8 cellular contexts compared by ENCODE assay signal in genomic region chr7:94656925-94657731, GRCh38. TPM values are rescaled to one million over a fixed set of nuclear protein-coding genes. Genes with fewer than 3 reads are reported as not detected.
DNase-seq lines count a peak whose midpoint lies in the region; ATAC-seq and TF ChIP-seq lines count a peak whose summit lies in the region.

No MANE protein-coding gene starts in this region.

- peaks cover 20% of the 10 kb centered on the region for H3K4me1 ChIP-seq in CD4-positive, CD25-positive, alpha-beta regulatory T cell (ENCODE audit: control insufficient read depth, insufficient read depth, low read length, poor library complexity, severe bottlenecking)
- H3K4me1 ChIP-seq in aorta (ENCODE audit: control insufficient read depth in 1 of 2, insufficient read depth in 2 of 2, low read length in 2 of 2): no peaks in the 10 kb centered on the region

- peaks cover 27% of the 10 kb centered on the region for H3K27me3 ChIP-seq in CD4-positive, CD25-positive, alpha-beta regulatory T cell (ENCODE audit: control insufficient read depth, insufficient read depth, low read length)
- no peaks in the 10 kb centered on the region for H3K27me3 ChIP-seq in aorta (ENCODE audit: control insufficient read depth in 1 of 2, insufficient read depth in 2 of 2, low read length in 1 of 2)

- peak overlapping the region; percentile 84 to 94 (median 90) for H3K4me3 Mint-ChIP-seq in CD4-positive, CD25-positive, alpha-beta regulatory T cell
- H3K4me3 Mint-ChIP-seq in effector memory CD8-positive, alpha-beta T cell: peak overlapping the region; percentile 82 to 84
- peak overlapping the region; percentile 85 to 96 (median 90) for H3K4me3 Mint-ChIP-seq in naive B cell

- H3K9me3 ChIP-seq in CD4-positive, CD25-positive, alpha-beta regulatory T cell (ENCODE audit: control insufficient read depth in 2 of 2, low read length in 2 of 2): no peaks in the 10 kb centered on the region
- H3K9me3 ChIP-seq in aorta (ENCODE audit: control insufficient read depth, low read length): no peaks in the 10 kb centered on the region

- peaks cover 28% of the 10 kb centered on the region for H3K27me3 Mint-ChIP-seq in CD4-positive, CD25-positive, alpha-beta regulatory T cell
- H3K27me3 Mint-ChIP-seq in effector memory CD8-positive, alpha-beta T cell: peaks cover 9 to 16% of the 10 kb centered on the region in 2 donors
- peaks cover 0 to 21% (median 3%) of the 10 kb centered on the region in 3 donors for H3K27me3 Mint-ChIP-seq in naive B cell

- H3K4me1 Mint-ChIP-seq in CD4-positive, CD25-positive, alpha-beta regulatory T cell: peaks cover 0 to 24% (median 12%) of the 10 kb centered on the region in 4 donors
- peaks cover 4 to 14% of the 10 kb centered on the region in 2 donors for H3K4me1 Mint-ChIP-seq in effector memory CD8-positive, alpha-beta T cell (ENCODE audit: low read depth in 2 of 2)
- H3K4me1 Mint-ChIP-seq in naive B cell: peaks cover 6 to 25% (median 9%) of the 10 kb centered on the region in 3 donors

- ATAC-seq in CD4-positive, CD25-positive, alpha-beta regulatory T cell (ENCODE audit: low read depth in 2 of 2): no peak
- no peak for ATAC-seq in effector memory CD8-positive, alpha-beta T cell (replicated peaks)
- ATAC-seq in naive B cell (ENCODE audit: low read depth in 2 of 2) (no peak), aorta (ENCODE audit: low FRiP score) (no peak), GM21576 (IDR thresholded peaks at IDR 0.05; ENCODE audit: unreplicated experiment) (no peak)

- no peak for TF ChIP-seq CTCF in WI38 (IDR thresholded peaks at IDR 0.05; ENCODE audit: low read depth, low read length)
- TF ChIP-seq CTCF in GM13976 (IDR thresholded peaks at IDR 0.05; ENCODE audit: borderline replicate concordance, control extremely low read depth, extremely low read depth, insufficient read depth, missing control alignments): no peak

- no peaks in the 10 kb centered on the region for H3K36me3 ChIP-seq in CD4-positive, CD25-positive, alpha-beta regulatory T cell (ENCODE audit: control insufficient read depth, insufficient read depth, low read length)
- no peaks in the 10 kb centered on the region for H3K36me3 ChIP-seq in aorta (ENCODE audit: control insufficient read depth in 1 of 2, insufficient read depth in 2 of 2, low read length in 1 of 2)

- peaks cover 0 to 2% (median 0%) of the 10 kb centered on the region in 7 donors for H3K9me3 Mint-ChIP-seq in CD4-positive, CD25-positive, alpha-beta regulatory T cell
- peaks cover 0 to 2% of the 10 kb centered on the region in 2 donors for H3K9me3 Mint-ChIP-seq in effector memory CD8-positive, alpha-beta T cell
- peaks cover 0 to 9% (median 2%) of the 10 kb centered on the region in 7 donors for H3K9me3 Mint-ChIP-seq in naive B cell

- no peak overlapping the region for H3K27ac ChIP-seq in CD4-positive, CD25-positive, alpha-beta regulatory T cell (ENCODE audit: insufficient read depth, low read length, poor library complexity, severe bottlenecking)
- H3K27ac ChIP-seq in aorta (ENCODE audit: low read depth in 1 of 2, low read length in 2 of 2): no peak overlapping the region

- H3K36me3 Mint-ChIP-seq in CD4-positive, CD25-positive, alpha-beta regulatory T cell: no peaks in the 10 kb centered on the region
- H3K36me3 Mint-ChIP-seq in effector memory CD8-positive, alpha-beta T cell (ENCODE audit: insufficient read depth): peaks cover 5% of the 10 kb centered on the region
- H3K36me3 Mint-ChIP-seq in naive B cell: no peaks in the 10 kb centered on the region

- peak in 2 of 3 donors; percentile 46 to 50 for DNase-seq in CD4-positive, CD25-positive, alpha-beta regulatory T cell
- DNase-seq in HS-27A (ENCODE audit: low read depth): peak; percentile 19
- peak; percentile 8 to 25 (median 11) for DNase-seq in effector memory CD8-positive, alpha-beta T cell
- DNase-seq in naive B cell: no peak
- DNase-seq in aorta: peak in 1 of 2 donors; percentile 38
- DNase-seq in GM13976 (ENCODE audit: low spot score): no peak

- peak overlapping the region in 2 of 3 donors; percentile 33 to 96 for H3K27ac Mint-ChIP-seq in CD4-positive, CD25-positive, alpha-beta regulatory T cell
- H3K27ac Mint-ChIP-seq in effector memory CD8-positive, alpha-beta T cell: peak overlapping the region in 1 of 2 donors; percentile 38
- H3K27ac Mint-ChIP-seq in naive B cell: peak overlapping the region; percentile 59 to 91 (median 82)

- peak overlapping the region; percentile 79 for H3K4me3 ChIP-seq in CD4-positive, CD25-positive, alpha-beta regulatory T cell (ENCODE audit: low read depth, low read length)
- H3K4me3 ChIP-seq in WI38 (ENCODE audit: low read depth, low read length) (peak overlapping the region; percentile 62), aorta (ENCODE audit: low read length in 2 of 2) (peak overlapping the region; percentile 9 to 10)

- WGBS in aorta, 2 donors: 52 to 59% methylated on average over 36 of the region's 36 CpGs

- in situ Hi-C loops in GM13976 (cut with MboI; ENCODE audit: low sequenced_read_pairs, unreplicated experiment): no loop called here

- intact Hi-C loops in aorta (cut with DNase I): loop anchor here (5.0 to 10.0 kb wide), 3 partner anchors 142 to 210 kb away; no protein-coding TSS in a partner anchor

RNA-seq across cellular contexts. Expression of gene SGCE, which starts 1.2 kb away (rescaled TPM):
- 1.5 TPM for total RNA-seq in CD4-positive, CD25-positive, alpha-beta regulatory T cell
- polyA plus RNA-seq in CD4-positive, CD25-positive, alpha-beta regulatory T cell: 1 to 10 TPM in 1 of 4 donors, under 1 TPM in 2, not detected in 1; 0.14 to 1.8 (median 0.56) TPM
- polyA plus RNA-seq in naive B cell (ENCODE audit: low read depth in 6 of 6) (10 to 100 TPM in 4 of 6 donors, 1 to 10 TPM in 2; 6.4 to 31.9 (median 12.1) TPM), aorta (100 to 1,000 TPM in 1 of 2 donors, 10 to 100 TPM in 1; 42.2 to 105 TPM)
- 10 to 100 TPM; 72.1 to 84.7 TPM for total RNA-seq in aorta

Comparison
In these comparisons a context has a peak if more than half of its experiments do, and no peak if none do; other contexts are left out.
1. DNase-seq: peak in CD4-positive, CD25-positive, alpha-beta regulatory T cell (2 of 3), HS-27A (single experiment) and effector memory CD8-positive, alpha-beta T cell (3 of 3); none in naive B cell (single experiment) and GM13976 (single experiment).
2. H3K4me3 ChIP-seq: peak in every context shown above with its lines; median percentile 79 in CD4-positive, CD25-positive, alpha-beta regulatory T cell; 62 in WI38; 10 in aorta.
3. Peak in every context shown above with its lines, with median percentiles within 50 percentile points of each other: H3K4me3 Mint-ChIP-seq.